ENCODE assay signal across 1 cellular context in the genomic region with DNA sequence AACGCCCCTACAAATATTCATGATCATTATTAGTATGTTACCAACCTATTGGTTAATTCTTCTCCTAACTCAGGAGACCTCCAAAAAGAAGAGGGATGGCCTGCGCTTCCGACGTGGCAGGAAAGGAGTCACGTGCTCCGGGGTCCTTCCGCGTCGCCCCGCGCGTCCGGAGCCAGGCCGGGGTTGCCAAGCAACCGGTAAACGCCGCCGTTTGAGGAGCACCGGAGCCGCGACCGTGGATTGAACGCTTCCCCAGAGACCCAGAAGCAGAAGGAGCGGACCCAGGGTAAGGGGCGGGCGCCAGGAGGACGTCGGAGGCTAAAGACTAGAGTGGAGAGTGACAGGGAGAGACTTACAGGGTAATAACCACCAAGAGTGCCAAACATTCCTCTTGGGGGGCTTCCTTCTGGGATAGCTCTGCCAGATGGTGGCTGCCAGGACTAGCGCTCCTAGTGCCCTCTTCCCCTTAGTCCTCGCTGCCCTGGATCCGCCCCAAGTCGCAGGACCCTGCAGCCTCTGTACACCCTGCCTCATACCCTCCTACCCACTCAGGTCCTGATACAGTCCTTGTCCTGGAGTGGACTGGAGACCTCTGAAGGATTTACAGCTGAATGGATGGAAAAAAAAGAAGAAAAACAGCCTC.
TF ChIP-seq lines count a peak whose summit lies in the region.

Gene DNAI2 (plus strand): TSS at position 175 of the 643 bp plus-strand sequence. CDS start 7,584 bp downstream, outside the sequence.

TF ChIP-seq in K562, 482 proteins besides CTCF, POLR2A, EP300 and RAD21 (continued from another document):
- TF ChIP-seq, protein P1, sequence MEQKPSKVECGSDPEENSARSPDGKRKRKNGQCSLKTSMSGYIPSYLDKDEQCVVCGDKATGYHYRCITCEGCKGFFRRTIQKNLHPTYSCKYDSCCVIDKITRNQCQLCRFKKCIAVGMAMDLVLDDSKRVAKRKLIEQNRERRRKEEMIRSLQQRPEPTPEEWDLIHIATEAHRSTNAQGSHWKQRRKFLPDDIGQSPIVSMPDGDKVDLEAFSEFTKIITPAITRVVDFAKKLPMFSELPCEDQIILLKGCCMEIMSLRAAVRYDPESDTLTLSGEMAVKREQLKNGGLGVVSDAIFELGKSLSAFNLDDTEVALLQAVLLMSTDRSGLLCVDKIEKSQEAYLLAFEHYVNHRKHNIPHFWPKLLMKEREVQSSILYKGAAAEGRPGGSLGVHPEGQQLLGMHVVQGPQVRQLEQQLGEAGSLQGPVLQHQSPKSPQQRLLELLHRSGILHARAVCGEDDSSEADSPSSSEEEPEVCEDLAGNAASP (IDR thresholded peaks at IDR 0.05): no peak
- no peak for TF ChIP-seq ZNF551 (CRISPR knock-in tag; IDR thresholded peaks at IDR 0.05)
- TF ChIP-seq ZNF347 (CRISPR knock-in tag; IDR thresholded peaks at IDR 0.05; ENCODE audit: low read depth): no peak
- no peak for TF ChIP-seq BMI1 (IDR thresholded peaks at IDR 0.05; ENCODE audit: low read length)
- peak; percentile 21; the same call in 1 of the 2 replicates for TF ChIP-seq TOE1 (IDR thresholded peaks at IDR 0.05; ENCODE audit: borderline replicate concordance)
- no peak for TF ChIP-seq TOE1 (CRISPR knock-in tag; IDR thresholded peaks at IDR 0.05; ENCODE audit: borderline replicate concordance, low read depth)
- no peak for TF ChIP-seq ETV5 (CRISPR knock-in tag; IDR thresholded peaks at IDR 0.05; ENCODE audit: low read depth)
- no peak for TF ChIP-seq ZNF398 (CRISPR knock-in tag; IDR thresholded peaks at IDR 0.05)
- no peak for TF ChIP-seq SMARCB1 (IDR thresholded peaks at IDR 0.05; ENCODE audit: insufficient read length, low read depth)
- TF ChIP-seq CBX3 (IDR thresholded peaks at IDR 0.05; ENCODE audit: borderline replicate concordance in 1 of 2, low read length in 2 of 2): no peak
- no peak for TF ChIP-seq PTTG1 (tag; IDR thresholded peaks at IDR 0.05; ENCODE audit: low read depth)
- TF ChIP-seq, protein P2, sequence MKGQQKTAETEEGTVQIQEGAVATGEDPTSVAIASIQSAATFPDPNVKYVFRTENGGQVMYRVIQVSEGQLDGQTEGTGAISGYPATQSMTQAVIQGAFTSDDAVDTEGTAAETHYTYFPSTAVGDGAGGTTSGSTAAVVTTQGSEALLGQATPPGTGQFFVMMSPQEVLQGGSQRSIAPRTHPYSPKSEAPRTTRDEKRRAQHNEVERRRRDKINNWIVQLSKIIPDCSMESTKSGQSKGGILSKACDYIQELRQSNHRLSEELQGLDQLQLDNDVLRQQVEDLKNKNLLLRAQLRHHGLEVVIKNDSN (CRISPR knock-in tag; IDR thresholded peaks at IDR 0.05): peak; percentile 82
- TF ChIP-seq RAD51 (IDR thresholded peaks at IDR 0.05; ENCODE audit: borderline replicate concordance, low read depth): peak; percentile 63
- TF ChIP-seq ZNF12 (CRISPR knock-in tag; IDR thresholded peaks at IDR 0.05): no peak
- TF ChIP-seq FOXJ2 (tag; IDR thresholded peaks at IDR 0.05): 0 out of 2 replicates have a peak, but pooled peaks have one; percentile 41
- TF ChIP-seq, protein P3, sequence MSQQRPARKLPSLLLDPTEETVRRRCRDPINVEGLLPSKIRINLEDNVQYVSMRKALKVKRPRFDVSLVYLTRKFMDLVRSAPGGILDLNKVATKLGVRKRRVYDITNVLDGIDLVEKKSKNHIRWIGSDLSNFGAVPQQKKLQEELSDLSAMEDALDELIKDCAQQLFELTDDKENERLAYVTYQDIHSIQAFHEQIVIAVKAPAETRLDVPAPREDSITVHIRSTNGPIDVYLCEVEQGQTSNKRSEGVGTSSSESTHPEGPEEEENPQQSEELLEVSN (IDR thresholded peaks at IDR 0.05; ENCODE audit: borderline replicate concordance in 1 of 2, extremely low read depth in 1 of 2, insufficient read depth in 1 of 2, insufficient read length in 1 of 2, low read depth in 1 of 2, low read length in 1 of 2, poor library complexity in 1 of 2, severe bottlenecking in 1 of 2): peak in 1 of 2 experiments; percentile 33
- TF ChIP-seq RFX1 (IDR thresholded peaks at IDR 0.05): peak; percentile 80
- no peak for TF ChIP-seq AFF1 (IDR thresholded peaks at IDR 0.05; ENCODE audit: low read depth in 1 of 2, partially characterized antibody in 2 of 2)
- TF ChIP-seq ETS2 (tag; IDR thresholded peaks at IDR 0.05; ENCODE audit: borderline replicate concordance, poor library complexity, severe bottlenecking): no peak
- TF ChIP-seq RBBP5 (IDR thresholded peaks at IDR 0.05; ENCODE audit: borderline replicate concordance, insufficient read depth, low read length, poor library complexity, severe bottlenecking): no peak
- no peak for TF ChIP-seq FOXP4 (CRISPR knock-in tag; IDR thresholded peaks at IDR 0.05; ENCODE audit: borderline replicate concordance)
- TF ChIP-seq, protein P4, sequence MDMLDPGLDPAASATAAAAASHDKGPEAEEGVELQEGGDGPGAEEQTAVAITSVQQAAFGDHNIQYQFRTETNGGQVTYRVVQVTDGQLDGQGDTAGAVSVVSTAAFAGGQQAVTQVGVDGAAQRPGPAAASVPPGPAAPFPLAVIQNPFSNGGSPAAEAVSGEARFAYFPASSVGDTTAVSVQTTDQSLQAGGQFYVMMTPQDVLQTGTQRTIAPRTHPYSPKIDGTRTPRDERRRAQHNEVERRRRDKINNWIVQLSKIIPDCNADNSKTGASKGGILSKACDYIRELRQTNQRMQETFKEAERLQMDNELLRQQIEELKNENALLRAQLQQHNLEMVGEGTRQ (CRISPR knock-in tag; IDR thresholded peaks at IDR 0.05): peak; percentile 63
